ENCODE assay signal across 3 cellular contexts in the genomic region with DNA sequence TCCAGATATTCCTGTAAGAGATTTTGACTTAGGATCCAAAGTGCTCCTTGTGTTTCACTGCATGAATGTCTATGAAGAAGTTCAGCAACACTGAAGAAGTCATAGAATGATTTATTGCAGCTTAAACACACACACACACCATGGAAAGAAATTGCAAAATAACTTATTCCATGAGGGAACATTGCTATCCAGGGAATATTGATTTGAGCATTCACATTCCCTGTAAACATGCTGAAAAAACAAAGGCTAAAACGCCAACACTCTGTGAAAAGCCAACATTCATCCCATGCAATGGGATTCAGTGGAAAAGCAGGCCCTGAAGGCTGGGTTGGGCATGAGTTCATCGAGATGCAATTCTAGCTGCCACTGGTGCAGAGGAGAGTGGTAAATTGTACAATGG.
"Had no signal": no experiment of that assay in that cellular context is flagged by ENCODE, and none has a peak within 500 bp of the region (broad histone marks: within the 10 kb centered on the region; RNA-seq: fewer than 3 reads in every experiment).

No MANE protein-coding gene starts in this region.

- ATAC-seq: GM12878 had no signal

- H3K4me3 ChIP-seq: GM12878 had no signal

- DNase-seq: GDM1, GF-D8 had no signal
